1 cellular context compared by ENCODE assay signal in genomic region chr9:127897194-127897692, GRCh38.
TF ChIP-seq lines count a peak whose summit lies in the region.

No MANE protein-coding gene starts in this region.

TF ChIP-seq in HepG2, 621 proteins besides CTCF, POLR2A, EP300 and RAD21 (continued from another document and continues in another):
- TF ChIP-seq GABPA (IDR thresholded peaks at IDR 0.05; ENCODE audit: low read depth, low read length) (no peak), GABPA (CRISPR knock-in tag; IDR thresholded peaks at IDR 0.05; ENCODE audit: low read depth) (peak; percentile 46; the same call in 1 of the 2 replicates), THAP7 (CRISPR knock-in tag; IDR thresholded peaks at IDR 0.05) (0 out of 2 replicates have a peak, but pooled peaks have one; percentile 60), ZNF652 (CRISPR knock-in tag; IDR thresholded peaks at IDR 0.05; ENCODE audit: borderline replicate concordance, low read depth) (no peak; the same call in 1 of the 2 replicates), FOXK1 (CRISPR knock-in tag; IDR thresholded peaks at IDR 0.05; ENCODE audit: borderline replicate concordance, low read depth) (peak; percentile 53; the same call in 1 of the 2 replicates), ZFP41 (CRISPR knock-in tag; IDR thresholded peaks at IDR 0.05; ENCODE audit: borderline replicate concordance) (no peak), ZGPAT (CRISPR knock-in tag; IDR thresholded peaks at IDR 0.05) (peak; percentile 58), SIX4 (CRISPR knock-in tag; IDR thresholded peaks at IDR 0.05) (peak; percentile 55; the same call in 1 of the 2 replicates), RCOR2 (CRISPR knock-in tag; IDR thresholded peaks at IDR 0.05) (no peak), ZNF570 (CRISPR knock-in tag; IDR thresholded peaks at IDR 0.05; ENCODE audit: borderline replicate concordance) (no peak), HDAC6 (IDR thresholded peaks at IDR 0.05; ENCODE audit: low read depth, low read length) (no peak), ZMYM4 (CRISPR knock-in tag; IDR thresholded peaks at IDR 0.05) (peak; percentile 50; the same call in 1 of the 2 replicates), THAP9 (CRISPR knock-in tag; IDR thresholded peaks at IDR 0.05; ENCODE audit: borderline replicate concordance) (no peak; the same call in 1 of the 2 replicates), GLI4 (CRISPR knock-in tag; IDR thresholded peaks at IDR 0.05; ENCODE audit: borderline replicate concordance) (no peak), SP4 (CRISPR knock-in tag; IDR thresholded peaks at IDR 0.05) (peak; percentile 59; the same call in 1 of the 2 replicates), HNF4G (IDR thresholded peaks at IDR 0.05; ENCODE audit: borderline replicate concordance, low read depth, low read length) (peak; percentile 80), HNF4G (CRISPR knock-in tag; IDR thresholded peaks at IDR 0.05; ENCODE audit: borderline replicate concordance, low read depth) (no peak), ZMAT3 (CRISPR knock-in tag; conservative IDR thresholded peaks at IDR 0.05) (peak; percentile 74), PBX3 (CRISPR knock-in tag; IDR thresholded peaks at IDR 0.05; ENCODE audit: borderline replicate concordance) (no peak), GABPB1 (CRISPR knock-in tag; IDR thresholded peaks at IDR 0.05) (peak; percentile 51), ZNF549 (CRISPR knock-in tag; IDR thresholded peaks at IDR 0.05) (no peak), STAG1 (CRISPR knock-in tag; IDR thresholded peaks at IDR 0.05) (no peak), IRX3 (CRISPR knock-in tag; IDR thresholded peaks at IDR 0.05; ENCODE audit: borderline replicate concordance, low read depth) (no peak), DR1 (CRISPR knock-in tag; IDR thresholded peaks at IDR 0.05) (no peak), ZNF362 (CRISPR knock-in tag; IDR thresholded peaks at IDR 0.05; ENCODE audit: borderline replicate concordance) (no peak), ZNF44 (CRISPR knock-in tag; IDR thresholded peaks at IDR 0.05) (no peak), ATF6 (CRISPR knock-in tag; conservative IDR thresholded peaks at IDR 0.05) (no peak), ZNF468 (CRISPR knock-in tag; IDR thresholded peaks at IDR 0.05) (no peak), HBP1 (CRISPR knock-in tag; IDR thresholded peaks at IDR 0.05; ENCODE audit: low read depth) (no peak; the same call in 1 of the 2 replicates), CENPT (CRISPR knock-in tag; IDR thresholded peaks at IDR 0.05; ENCODE audit: low read depth) (no peak), SOX5 (CRISPR knock-in tag; IDR thresholded peaks at IDR 0.05; ENCODE audit: borderline replicate concordance) (no peak), RBAK (CRISPR knock-in tag; IDR thresholded peaks at IDR 0.05) (no peak), GATAD2A (CRISPR knock-in tag; IDR thresholded peaks at IDR 0.05) (peak; percentile 81; the same call in 1 of the 2 replicates), ATF2 (CRISPR knock-in tag; IDR thresholded peaks at IDR 0.05) (peak; percentile 49), ZNF766 (CRISPR knock-in tag; IDR thresholded peaks at IDR 0.05; ENCODE audit: borderline replicate concordance) (no peak), ZSCAN31 (CRISPR knock-in tag; IDR thresholded peaks at IDR 0.05; ENCODE audit: low read depth) (no peak), ZNF543 (CRISPR knock-in tag; IDR thresholded peaks at IDR 0.05) (no peak; the same call in 1 of the 2 replicates), ZBTB8A (CRISPR knock-in tag; IDR thresholded peaks at IDR 0.05; ENCODE audit: borderline replicate concordance, low read depth) (no peak), ATF3 (CRISPR knock-in tag; IDR thresholded peaks at IDR 0.05) (no peak), ZNF605 (CRISPR knock-in tag; IDR thresholded peaks at IDR 0.05) (no peak), ZBTB7A (CRISPR knock-in tag; IDR thresholded peaks at IDR 0.05) (no peak), ZNF281 (CRISPR knock-in tag; IDR thresholded peaks at IDR 0.05; ENCODE audit: borderline replicate concordance) (peak; percentile 61; the same call in 1 of the 2 replicates), AKAP8 (CRISPR knock-in tag; IDR thresholded peaks at IDR 0.05) (peak; percentile 75; the same call in 1 of the 2 replicates), IKZF5 (CRISPR knock-in tag; IDR thresholded peaks at IDR 0.05) (peak; percentile 55; the same call in 1 of the 2 replicates), CENPX (CRISPR knock-in tag; IDR thresholded peaks at IDR 0.05) (no peak), KAT7 (CRISPR knock-in tag; IDR thresholded peaks at IDR 0.05; ENCODE audit: borderline replicate concordance) (peak; percentile 64; the same call in 1 of the 2 replicates), ZNF607 (CRISPR knock-in tag; IDR thresholded peaks at IDR 0.05; ENCODE audit: borderline replicate concordance) (no peak), KLF11 (CRISPR knock-in tag; IDR thresholded peaks at IDR 0.05) (no peak)
